In the genomic region with DNA sequence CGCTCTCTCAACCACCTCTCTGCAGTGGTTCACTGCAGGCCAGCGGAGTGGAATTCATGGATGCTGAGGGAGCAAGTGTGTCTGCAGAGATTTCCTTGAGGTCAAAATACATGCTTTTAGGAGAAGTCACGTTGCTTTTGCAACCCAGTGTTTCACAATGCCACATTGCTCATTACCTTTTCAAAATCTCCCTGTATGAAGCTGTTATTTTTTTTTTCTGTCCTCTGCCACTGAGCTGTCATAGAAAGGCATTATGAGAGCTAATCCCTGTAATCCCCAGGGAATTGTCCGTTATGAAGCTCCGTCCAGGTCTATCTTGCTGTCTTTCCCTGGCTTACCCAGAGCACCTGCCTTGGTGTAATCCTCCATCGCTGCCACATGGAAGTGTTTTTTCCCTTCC, we compare ENCODE assay signal across 14 cellular contexts.
A peak's percentile ranks its signal among the peaks of the same experiment; 100 is the strongest.
DNase-seq lines count a peak whose midpoint lies in the region; ATAC-seq and TF ChIP-seq lines count a peak whose summit lies in the region.
"Had no signal": no experiment of that assay in that cellular context is flagged by ENCODE, and none has a peak within 500 bp of the region (broad histone marks: within the 10 kb centered on the region; RNA-seq: fewer than 3 reads in every experiment).

No MANE protein-coding gene starts in this region.

- 14 to 19% methylated on average over 6 of the region's 6 CpGs for WGBS in GM23248 (ENCODE audit: low coverage in 1 of 2, low lambda C conversion rate in 2 of 2, missing lambda C conversion rate in 2 of 2), 2 experiments

- H3K4me3 Mint-ChIP-seq in activated CD8-positive, alpha-beta memory T cell treated with anti-CD3 and anti-CD28 coated beads, Interleukin-2, amount 10 ng/mL, durations not matched to agents 7 days and 5 days, result no peak overlapping the region
- H3K4me3 Mint-ChIP-seq: activated naive CD8-positive, alpha-beta T cell treated with anti-CD3 and anti-CD28 coated beads, Interleukin-2, amount 10 ng/mL, durations not matched to agents 7 days and 5 days had no signal

- no peaks in the 10 kb centered on the region for H3K4me1 Mint-ChIP-seq in activated CD8-positive, alpha-beta memory T cell treated with anti-CD3 and anti-CD28 coated beads, Interleukin-2, amount 10 ng/mL, durations not matched to agents 7 days and 5 days
- H3K4me1 Mint-ChIP-seq: activated naive CD8-positive, alpha-beta T cell treated with anti-CD3 and anti-CD28 coated beads, Interleukin-2, amount 10 ng/mL, durations not matched to agents 7 days and 5 days had no signal

- H3K9me3 Mint-ChIP-seq in activated CD8-positive, alpha-beta memory T cell treated with anti-CD3 and anti-CD28 coated beads, Interleukin-2, amount 10 ng/mL, durations not matched to agents 7 days and 5 days (ENCODE audit: low read depth), result no peaks in the 10 kb centered on the region
- H3K9me3 Mint-ChIP-seq: activated naive CD8-positive, alpha-beta T cell treated with anti-CD3 and anti-CD28 coated beads, Interleukin-2, amount 10 ng/mL, durations not matched to agents 7 days and 5 days had no signal

- in situ Hi-C loops in GM23248 (cut with MboI), result no loop called here

- peaks cover 7% of the 10 kb centered on the region for H3K27me3 Mint-ChIP-seq in activated CD8-positive, alpha-beta memory T cell treated with anti-CD3 and anti-CD28 coated beads, Interleukin-2, amount 10 ng/mL, durations not matched to agents 7 days and 5 days

- H3K4me2 ChIP-seq in GM23248 (ENCODE audit: unreplicated experiment) (peak overlapping the region; percentile 52), PC-3 (ENCODE audit: low read length) (peak overlapping the region; percentile 36), fibroblast of lung (ENCODE audit: extremely low read depth, insufficient read depth, low read length) (no peak overlapping the region)

- intact Hi-C loops in PC-3 (cut with micrococcal nuclease), result no loop called here

- no peaks in the 10 kb centered on the region for H3K79me2 ChIP-seq in GM23248 (ENCODE audit: insufficient read depth)
- H3K79me2 ChIP-seq in PC-3 (ENCODE audit: low read length), result no peaks in the 10 kb centered on the region
- no peaks in the 10 kb centered on the region for H3K79me2 ChIP-seq in fibroblast of lung (ENCODE audit: control insufficient read depth, insufficient read depth, low read length)

- no peaks in the 10 kb centered on the region for H4K20me1 ChIP-seq in GM23248 (ENCODE audit: insufficient read depth)
- H4K20me1 ChIP-seq in PC-3 (ENCODE audit: low read length), result no peaks in the 10 kb centered on the region
- H4K20me1 ChIP-seq in fibroblast of lung (ENCODE audit: control insufficient read depth, extremely low read depth, insufficient read depth, low read length), result no peaks in the 10 kb centered on the region

- no peaks in the 10 kb centered on the region for H3K27me3 ChIP-seq in GM23248 (replicated peaks; ENCODE audit: insufficient read depth)
- H3K27me3 ChIP-seq in PC-3 (ENCODE audit: low read length), result no peaks in the 10 kb centered on the region
- no peaks in the 10 kb centered on the region for H3K27me3 ChIP-seq in fibroblast of lung (ENCODE audit: control insufficient read depth, insufficient read depth, low read length)
- H3K27me3 ChIP-seq: testis had no signal

- no peak overlapping the region for H3K4me3 ChIP-seq in GM23248
- H3K4me3 ChIP-seq in PC-3 (ENCODE audit: low read length), result no peak overlapping the region
- no peak overlapping the region for H3K4me3 ChIP-seq in fibroblast of lung (replicated peaks in 1 of 4; ENCODE audit: control extremely low read depth in 1 of 4, insufficient read depth in 1 of 4, low read depth in 3 of 4, low read length in 4 of 4)
- no peak overlapping the region for H3K4me3 ChIP-seq in skeletal muscle cell (ENCODE audit: low read depth, low read length)
- H3K4me3 ChIP-seq: testis had no signal

- TF ChIP-seq CTCF in PC-3 (conservative IDR thresholded peaks at IDR 0.05; ENCODE audit: low read depth, low read length) (no peak), fibroblast of lung (conservative IDR thresholded peaks at IDR 0.05 in 1 of 2, IDR thresholded peaks at IDR 0.05 in 1 of 2; ENCODE audit: low read depth in 1 of 2, low read length in 2 of 2) (no peak)

- no TSS peak for BruUV-seq in PC-3 (replicated peaks; lab: Mats Ljungman, UMichigan)

- H3K36me3 ChIP-seq in GM23248 (ENCODE audit: low read depth) (no peaks in the 10 kb centered on the region), PC-3 (ENCODE audit: low read depth, low read length) (no peaks in the 10 kb centered on the region), fibroblast of lung (ENCODE audit: control insufficient read depth, insufficient read depth, low read length) (no peaks in the 10 kb centered on the region)
- H3K36me3 ChIP-seq: neutrophil had no signal

- POLR2A ChIA-PET in PC-3 (lab: Charles Lee; ENCODE audit: unreplicated experiment), result no interaction called here

- no peak for ATAC-seq in PC-3
- no peak for ATAC-seq in activated CD8-positive, alpha-beta memory T cell treated with anti-CD3 and anti-CD28 coated beads, Interleukin-2, amount 10 ng/mL, durations not matched to agents 7 days and 5 days

- CTCF ChIA-PET in PC-3 (lab: Charles Lee), result no interaction called here
- CTCF ChIA-PET in activated CD8-positive, alpha-beta memory T cell treated with anti-CD3 and anti-CD28 coated beads, Interleukin-2, amount 10 ng/mL, durations not matched to agents 7 days and 5 days (lab: Charles Lee), result no interaction called here

- H3F3A ChIP-seq in GM23248 (ENCODE audit: insufficient read depth) (peaks cover 42% of the 10 kb centered on the region), PC-3 (ENCODE audit: low read length, unreplicated experiment) (no peaks in the 10 kb centered on the region)

- peak overlapping the region; percentile 49 for H3K9ac ChIP-seq in GM23248
- H3K9ac ChIP-seq in PC-3 (ENCODE audit: low read length), result no peak overlapping the region
- no peak overlapping the region for H3K9ac ChIP-seq in fibroblast of lung (ENCODE audit: insufficient read depth, low read length)

- no peak overlapping the region for H3K27ac Mint-ChIP-seq in activated CD8-positive, alpha-beta memory T cell treated with anti-CD3 and anti-CD28 coated beads, Interleukin-2, amount 10 ng/mL, durations not matched to agents 7 days and 5 days
- H3K27ac Mint-ChIP-seq: activated naive CD8-positive, alpha-beta T cell treated with anti-CD3 and anti-CD28 coated beads, Interleukin-2, amount 10 ng/mL, durations not matched to agents 7 days and 5 days had no signal

- H3K4me1 ChIP-seq in GM23248 (ENCODE audit: insufficient read depth) (peaks cover 45% of the 10 kb centered on the region), PC-3 (ENCODE audit: insufficient read depth, low read length) (peaks cover 21% of the 10 kb centered on the region), fibroblast of lung (ENCODE audit: control insufficient read depth, extremely low read depth, insufficient read depth, low read length) (peaks cover 12% of the 10 kb centered on the region)
- H3K4me1 ChIP-seq: testis had no signal

- no peaks in the 10 kb centered on the region for H3K9me2 ChIP-seq in GM23248 (ENCODE audit: insufficient read depth)
- no peaks in the 10 kb centered on the region for H3K9me2 ChIP-seq in PC-3 (replicated peaks; ENCODE audit: low read length)

- H3K36me3 Mint-ChIP-seq in activated CD8-positive, alpha-beta memory T cell treated with anti-CD3 and anti-CD28 coated beads, Interleukin-2, amount 10 ng/mL, durations not matched to agents 7 days and 5 days, result no peaks in the 10 kb centered on the region
- H3K36me3 Mint-ChIP-seq: activated naive CD8-positive, alpha-beta T cell treated with anti-CD3 and anti-CD28 coated beads, Interleukin-2, amount 10 ng/mL, durations not matched to agents 7 days and 5 days had no signal

- H2AFZ ChIP-seq in GM23248, result no peak overlapping the region
- peak overlapping the region; percentile 69; the same call in 1 of the 2 replicates for H2AFZ ChIP-seq in PC-3 (ENCODE audit: low read length)
- H2AFZ ChIP-seq in fibroblast of lung (ENCODE audit: low read length), result no peak overlapping the region

- peak overlapping the region; percentile 79 for H3K27ac ChIP-seq in GM23248
- H3K27ac ChIP-seq in PC-3 (ENCODE audit: low read length), result peak overlapping the region; percentile 73
- no peak overlapping the region for H3K27ac ChIP-seq in fibroblast of lung (ENCODE audit: insufficient read depth, low read length)
- H3K27ac ChIP-seq: neutrophil, testis had no signal

- H3K9me3 ChIP-seq in GM23248 (ENCODE audit: low read depth) (no peaks in the 10 kb centered on the region), PC-3 (ENCODE audit: low read length) (no peaks in the 10 kb centered on the region), fibroblast of lung (ENCODE audit: control insufficient read depth, insufficient read depth, low read depth, low read length) (no peaks in the 10 kb centered on the region)
- H3K9me3 ChIP-seq: neutrophil, testis had no signal

- peak; percentile 94 for DNase-seq in GM23248
- DNase-seq in PC-3, result peak; percentile 80
- DNase-seq in fibroblast of lung (ENCODE audit: low read depth in 2 of 2), result peak; percentile 90 to 93
- DNase-seq in skeletal muscle cell (ENCODE audit: low read depth), result peak; percentile 91
- no peak for DNase-seq in NCI-H1092 treated with DMSO at 0.1 percent for 48 hours (lab: John Stamatoyannopoulos, UW)
- DNase-seq in activated CD8-positive, alpha-beta memory T cell treated with anti-CD3 and anti-CD28 coated beads, Interleukin-2, amount 10 ng/mL, durations not matched to agents 7 days and 5 days, result no peak
- no peak for DNase-seq in NK-92 (lab: John Stamatoyannopoulos, UW; ENCODE audit: unreplicated experiment)
- DNase-seq: activated naive CD8-positive, alpha-beta T cell treated with anti-CD3 and anti-CD28 coated beads, Interleukin-2, amount 10 ng/mL, durations not matched to agents 7 days and 5 days; DMS79 treated with DMSO at 0.1 percent for 48 hours; left colon; NCI-H748 treated with DMSO at 0.1 percent for 48 hours; T-helper 1 cell; testis had no signal

Comparison
In these comparisons a context has a peak if more than half of its experiments do, and no peak if none do; other contexts are left out.
1. DNase-seq: peak in GM23248 (single experiment), PC-3 (single experiment), fibroblast of lung (2 of 2) and skeletal muscle cell (single experiment); none in NCI-H1092 treated with DMSO at 0.1 percent for 48 hours (single experiment), activated CD8-positive, alpha-beta memory T cell treated with anti-CD3 and anti-CD28 coated beads, Interleukin-2, amount 10 ng/mL, durations not matched to agents 7 days and 5 days (single experiment) and NK-92 (single experiment).